Comparison of ENCODE assay signal across 9 cellular contexts in genomic region chr12:116861331-116861730, GRCh38. TPM values are rescaled to one million over a fixed set of nuclear protein-coding genes. Genes with fewer than 3 reads are reported as not detected.
DNase-seq lines count a peak whose midpoint lies in the region; ATAC-seq and TF ChIP-seq lines count a peak whose summit lies in the region.
"Had no signal": no experiment of that assay in that cellular context is flagged by ENCODE, and none has a peak within 500 bp of the region (broad histone marks: within the 10 kb centered on the region; RNA-seq: fewer than 3 reads in every experiment).

No MANE protein-coding gene starts in this region.

- no peaks in the 10 kb centered on the region for H3K9me3 Mint-ChIP-seq in HFFc6
- peaks cover 2% of the 10 kb centered on the region for H3K9me3 Mint-ChIP-seq in activated naive CD8-positive, alpha-beta T cell treated with anti-CD3 and anti-CD28 coated beads for 36 hours
- H3K9me3 Mint-ChIP-seq in memory B cell: no peaks in the 10 kb centered on the region

- TF ChIP-seq CTCF in HFFc6 (IDR thresholded peaks at IDR 0.05): no peak

- peak; percentile 61 for DNase-seq in activated CD8-positive, alpha-beta memory T cell treated with anti-CD3 and anti-CD28 coated beads for 24 hours
- DNase-seq in activated CD8-positive, alpha-beta memory T cell treated with anti-CD3 and anti-CD28 coated beads, Interleukin-2, amount 50 U/mL, for 48 hours: no peak
- DNase-seq in HFFc6 (peak; percentile 50), NAMALWA (ENCODE audit: low spot score) (peak; percentile 94), memory B cell (ENCODE audit: low spot score in 2 of 2) (peak; percentile 39 to 62), ecto neural progenitor cell (ENCODE audit: low spot score) (no peak), NCI-H345 treated with DMSO at 0.1 percent for 48 hours (lab: John Stamatoyannopoulos, UW; ENCODE audit: unreplicated experiment) (no peak)
- peak; percentile 41 for DNase-seq in activated naive CD8-positive, alpha-beta T cell treated with anti-CD3 and anti-CD28 coated beads for 36 hours

- no peak overlapping the region for H3K4me3 Mint-ChIP-seq in HFFc6
- no peak overlapping the region for H3K4me3 Mint-ChIP-seq in activated naive CD8-positive, alpha-beta T cell treated with anti-CD3 and anti-CD28 coated beads for 36 hours
- peak overlapping the region; percentile 41 for H3K4me3 Mint-ChIP-seq in memory B cell

- H3K36me3 Mint-ChIP-seq in HFFc6 (ENCODE audit: low read depth) (no peaks in the 10 kb centered on the region), memory B cell (no peaks in the 10 kb centered on the region)
- H3K36me3 Mint-ChIP-seq in activated naive CD8-positive, alpha-beta T cell treated with anti-CD3 and anti-CD28 coated beads for 36 hours: no peaks in the 10 kb centered on the region
- H3K36me3 Mint-ChIP-seq: brain had no signal

- ATAC-seq in memory B cell (ENCODE audit: low read depth): peak; percentile 71

- H3K4me1 Mint-ChIP-seq in HFFc6 (ENCODE audit: low read depth) (peaks cover 55% of the 10 kb centered on the region), memory B cell (peaks cover 37% of the 10 kb centered on the region)
- peaks cover 6% of the 10 kb centered on the region for H3K4me1 Mint-ChIP-seq in activated naive CD8-positive, alpha-beta T cell treated with anti-CD3 and anti-CD28 coated beads for 36 hours

- H3K27ac Mint-ChIP-seq in HFFc6 (peak overlapping the region; percentile 59), memory B cell (peak overlapping the region; percentile 66)
- H3K27ac Mint-ChIP-seq in activated naive CD8-positive, alpha-beta T cell treated with anti-CD3 and anti-CD28 coated beads for 36 hours: no peak overlapping the region

- H3K27me3 Mint-ChIP-seq in HFFc6 (ENCODE audit: insufficient read depth) (peaks cover 16% of the 10 kb centered on the region; the same call in 1 of the 2 replicates), memory B cell (no peaks in the 10 kb centered on the region)
- peaks cover 41% of the 10 kb centered on the region for H3K27me3 Mint-ChIP-seq in activated naive CD8-positive, alpha-beta T cell treated with anti-CD3 and anti-CD28 coated beads for 36 hours
- H3K27me3 Mint-ChIP-seq: brain had no signal

RNA-seq across cellular contexts. Expression of gene HRK, which starts 19.9 kb away (rescaled TPM):
- total RNA-seq in HFFc6 (2021; fragmentation: NEBNext Ultra II Directional; extraction: Animal tissue kit (Norgen Biotek cat#: 25700)): not detected
- total RNA-seq in activated naive CD8-positive, alpha-beta T cell treated with anti-CD3 and anti-CD28 coated beads for 36 hours: not detected

RNA-seq across cellular contexts. Expression of gene FBXW8, which starts 49.4 kb away (rescaled TPM):
- total RNA-seq in HFFc6 (2021; fragmentation: NEBNext Ultra II Directional; extraction: Animal tissue kit (Norgen Biotek cat#: 25700)): 10 to 100 TPM; 15.3 to 20.5 (median 18.5) TPM
- total RNA-seq in activated naive CD8-positive, alpha-beta T cell treated with anti-CD3 and anti-CD28 coated beads for 36 hours: 1 to 10 TPM; 7.3 to 8.0 TPM

Comparison
In these comparisons a context has a peak if more than half of its experiments do, and no peak if none do; other contexts are left out.
1. DNase-seq: peak in activated CD8-positive, alpha-beta memory T cell treated with anti-CD3 and anti-CD28 coated beads for 24 hours (single experiment), HFFc6 (single experiment), NAMALWA (single experiment), activated naive CD8-positive, alpha-beta T cell treated with anti-CD3 and anti-CD28 coated beads for 36 hours (single experiment) and memory B cell (2 of 2); none in activated CD8-positive, alpha-beta memory T cell treated with anti-CD3 and anti-CD28 coated beads, Interleukin-2, amount 50 U/mL, for 48 hours (single experiment), ecto neural progenitor cell (single experiment) and NCI-H345 treated with DMSO at 0.1 percent for 48 hours (single experiment).